8 cellular contexts compared by ENCODE assay signal in genomic region chr19:7489609-7490044, GRCh38. TPM values are rescaled to one million over a fixed set of nuclear protein-coding genes. Genes with fewer than 3 reads are reported as not detected.
A peak's percentile ranks its signal among the peaks of the same experiment; 100 is the strongest.
DNase-seq lines count a peak whose midpoint lies in the region; ATAC-seq and TF ChIP-seq lines count a peak whose summit lies in the region.

No MANE protein-coding gene starts in this region.

- H3K9me3 ChIP-seq in HUES64 (ENCODE audit: insufficient read depth, low read depth, low read length) = no peaks in the 10 kb centered on the region

- H3K27me3 ChIP-seq in ACC112 (ENCODE audit: insufficient read depth, low read length) = no peaks in the 10 kb centered on the region
- H3K27me3 ChIP-seq in HUES64 (ENCODE audit: insufficient read depth, low read length) = no peaks in the 10 kb centered on the region

- peak overlapping the region; percentile 85 to 87 for H3K27ac Mint-ChIP-seq in natural killer cell

- peak overlapping the region; percentile 85; the same call in 1 of the 2 replicates for H3K4me3 ChIP-seq in ACC112 (ENCODE audit: low read depth, low read length)
- H3K4me3 ChIP-seq in HUES64 (ENCODE audit: low read length) = no peak overlapping the region

- H3K79me2 ChIP-seq in ACC112 (ENCODE audit: control insufficient read depth, insufficient read depth, low read length, unreplicated experiment) = no peaks in the 10 kb centered on the region

- H3K36me3 ChIP-seq in ACC112 (ENCODE audit: insufficient read depth, low read length) (no peaks in the 10 kb centered on the region), HUES64 (ENCODE audit: insufficient read depth, low read length) (no peaks in the 10 kb centered on the region)

- WGBS in HUES64 = 86% methylated on average over 11 of the region's 11 CpGs

- no peak overlapping the region for H2AFZ ChIP-seq in ACC112 (ENCODE audit: low read length, unreplicated experiment)

- peak overlapping the region; percentile 44; the same call in 1 of the 2 replicates for H3K9ac ChIP-seq in HUES64 (ENCODE audit: low read depth, low read length)

- no peaks in the 10 kb centered on the region for H3K4me1 ChIP-seq in ACC112 (ENCODE audit: control insufficient read depth, insufficient read depth, low read length, unreplicated experiment)
- H3K4me1 ChIP-seq in HUES64 (ENCODE audit: insufficient read depth, low read length) = peaks cover 8% of the 10 kb centered on the region

- intact Hi-C loops in natural killer cell (cut with micrococcal nuclease) = no loop called here

- TF ChIP-seq CTCF in natural killer cell (IDR thresholded peaks at IDR 0.05) = no peak
- TF ChIP-seq CTCF in GM13977 (IDR thresholded peaks at IDR 0.05; ENCODE audit: extremely low read depth, insufficient read depth, missing control alignments) = no peak

- no peak for ATAC-seq in natural killer cell
- no peak for ATAC-seq in HG03159 (IDR thresholded peaks at IDR 0.05; ENCODE audit: unreplicated experiment)

- H3K27me3 Mint-ChIP-seq in natural killer cell (ENCODE audit: low read depth in 2 of 2) = no peaks in the 10 kb centered on the region

- in situ Hi-C loops in GM13977 (cut with MboI; ENCODE audit: low pct_unique_long_range_greater_than_20kb, low sequenced_read_pairs, unreplicated experiment) = no loop called here

- H3K36me3 Mint-ChIP-seq in natural killer cell = no peaks in the 10 kb centered on the region

- peaks cover 11 to 22% of the 10 kb centered on the region in 2 donors for H3K4me1 Mint-ChIP-seq in natural killer cell

- peak; percentile 11 for DNase-seq in cerebellar cortex (ENCODE audit: low spot score)
- DNase-seq in natural killer cell = no peak
- DNase-seq in NCI-H1417 (lab: John Stamatoyannopoulos, UW) = no peak
- DNase-seq in CD1c-positive myeloid dendritic cell (ENCODE audit: extremely low spot score) = no peak
- DNase-seq in GM13977 (ENCODE audit: low spot score) = no peak

- H3K4me3 Mint-ChIP-seq in natural killer cell = peak overlapping the region; percentile 93

- H3K9me3 Mint-ChIP-seq in natural killer cell = no peaks in the 10 kb centered on the region

- H3K27ac ChIP-seq in ACC112 (ENCODE audit: low read depth, low read length) = no peak overlapping the region
- peak overlapping the region; percentile 57; the same call in 1 of the 2 replicates for H3K27ac ChIP-seq in HUES64 (ENCODE audit: low read depth, low read length)

RNA-seq across cellular contexts. Expression of gene PEX11G, which starts 0.8 kb away (rescaled TPM):
- 1.5 TPM for polyA plus RNA-seq in HUES64 (2013, experiment 1 of 2)
- polyA plus RNA-seq in HUES64 (2013, experiment 2 of 2) = 2.4 TPM
- 1 to 10 TPM in 1 of 3 donors, under 1 TPM in 1, not detected in 1; 0.33 to 1.5 TPM for total RNA-seq in natural killer cell

RNA-seq across cellular contexts. Expression of gene ZNF358, which starts 26.3 kb away (rescaled TPM):
- 39.2 TPM for polyA plus RNA-seq in HUES64 (2013, experiment 1 of 2)
- 51.6 TPM for polyA plus RNA-seq in HUES64 (2013, experiment 2 of 2)
- total RNA-seq in natural killer cell = 10 to 100 TPM in 2 of 3 donors, 1 to 10 TPM in 1; 9.8 to 11.6 (median 10.9) TPM

RNA-seq across cellular contexts. Expression of gene MCOLN1, which starts 32.8 kb away (rescaled TPM):
- polyA plus RNA-seq in HUES64 (2013, experiment 1 of 2) = 13.7 TPM
- 9.6 TPM for polyA plus RNA-seq in HUES64 (2013, experiment 2 of 2)
- total RNA-seq in natural killer cell = 10 to 100 TPM; 22.9 to 37.6 (median 27.8) TPM

RNA-seq across cellular contexts. Expression of gene PNPLA6, which starts 45.9 kb away (rescaled TPM):
- 59.8 TPM for polyA plus RNA-seq in HUES64 (2013, experiment 1 of 2)
- 63.3 TPM for polyA plus RNA-seq in HUES64 (2013, experiment 2 of 2)
- total RNA-seq in natural killer cell = 100 to 1,000 TPM; 118 to 190 (median 125) TPM
